ENCODE assay signal across 23 cellular contexts in the genomic region with DNA sequence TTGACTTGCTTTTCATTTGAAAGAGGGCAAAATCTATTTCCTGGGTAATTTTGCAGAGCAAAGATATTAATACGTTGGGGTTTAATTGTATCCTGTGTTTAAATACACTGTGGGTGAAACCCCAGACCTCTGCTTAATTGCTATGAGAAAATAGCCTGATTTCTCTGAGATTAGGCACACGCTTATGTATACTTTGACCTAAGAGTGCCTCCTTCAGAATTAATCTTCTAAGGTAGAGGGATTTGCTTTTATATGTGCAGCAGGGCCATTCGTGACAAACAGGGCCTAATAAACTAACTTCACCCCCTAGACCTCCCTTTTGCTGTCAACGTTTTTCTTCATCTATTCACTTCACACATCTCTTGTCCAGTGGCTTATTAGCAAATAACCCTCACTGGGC.
"Had no signal": no experiment of that assay in that cellular context is flagged by ENCODE, and none has a peak within 500 bp of the region (broad histone marks: within the 10 kb centered on the region; RNA-seq: fewer than 3 reads in every experiment).

No MANE protein-coding gene starts in this region.

- H3K27ac ChIP-seq: epithelial cell of prostate, left ventricle myocardium inferior, uterus had no signal

- ATAC-seq: activated naive CD4-positive, alpha-beta T cell treated with anti-CD3 and anti-CD28 coated beads, Interleukin-2, amount 50 U/mL, for 72 hours; activated T-cell treated with anti-CD3 and anti-CD28 coated beads, Interleukin-2, amount 50 U/mL, for 72 hours; mucosa of descending colon; natural killer cell treated with Interleukin-12 subunit alpha and Interleukin-12 subunit beta and Interleukin-15 and Interleukin-18, amount 100 ng/mL, for 72 hours; right cardiac atrium; stimulated activated naive CD8-positive, alpha-beta T cell treated with anti-CD3 and anti-CD28 coated beads, Interleukin-15, Interleukin-2, amounts not matched to agents 100 U/mL and 50 U/mL, for 24 hours had no signal

- H3K4me1 ChIP-seq: uterus had no signal

- H3K36me3 ChIP-seq: left ventricle myocardium inferior, uterus had no signal

- FAIRE-seq: bronchial epithelial cell had no signal

- H3K4me3 ChIP-seq: left ventricle myocardium inferior, lung, mucosa of descending colon, uterus had no signal

- H3K27me3 ChIP-seq: uterus had no signal

- DNase-seq: activated CD4-positive, alpha-beta T cell treated with anti-CD3 and anti-CD28 coated beads for 4 hours; activated CD4-positive, alpha-beta T cell treated with anti-CD3 and anti-CD28 coated beads, Interleukin-2, amount 50 U/mL, for 4 hours; activated naive CD4-positive, alpha-beta T cell; activated T-cell treated with anti-CD3 and anti-CD28 coated beads for 4 hours; activated T-cell treated with anti-CD3 and anti-CD28 coated beads, Interleukin-2, amount 50 U/mL, for 72 hours; effector CD4-positive, alpha-beta T cell; head of caudate nucleus; hypothalamus; immature natural killer cell; kidney; left ventricle myocardium inferior; mucosa of descending colon; posterior cingulate gyrus; right cardiac atrium; stimulated activated CD4-positive, alpha-beta T cell treated with anti-CD3 and anti-CD28 coated beads, Interleukin-2, amount 100 ng/mL, for 48 hours; stimulated activated naive CD8-positive, alpha-beta T cell treated with anti-CD3 and anti-CD28 coated beads, Interleukin-15, Interleukin-2, amounts not matched to agents 100 U/mL and 50 U/mL, for 24 hours; substantia nigra; uterus had no signal

- H3K9me3 ChIP-seq: left ventricle myocardium inferior, mucosa of descending colon, uterus had no signal
